In genomic region chr17:46783031-46783593, GRCh38 we compare ENCODE assay signal across 1 cellular context.
TF ChIP-seq lines count a peak whose summit lies in the region.

No MANE protein-coding gene starts in this region.

TF ChIP-seq in HepG2, 621 proteins besides CTCF, POLR2A, EP300 and RAD21 (continued from another document and continues in another):
- 0 out of 2 replicates have a peak, but pooled peaks have one; percentile 30 for TF ChIP-seq HOMEZ (CRISPR knock-in tag; IDR thresholded peaks at IDR 0.05; ENCODE audit: low read depth)
- TF ChIP-seq SP1 (IDR thresholded peaks at IDR 0.05): no peak
- no peak for TF ChIP-seq SP1 (CRISPR knock-in tag; IDR thresholded peaks at IDR 0.05)
- 0 out of 2 replicates have a peak, but pooled peaks have one; percentile 62 for TF ChIP-seq ZNF737 (CRISPR knock-in tag; IDR thresholded peaks at IDR 0.05; ENCODE audit: borderline replicate concordance)
- no peak for TF ChIP-seq NONO (IDR thresholded peaks at IDR 0.05)
- TF ChIP-seq NONO (CRISPR knock-in tag; conservative IDR thresholded peaks at IDR 0.05): no peak
- TF ChIP-seq NFIB (CRISPR knock-in tag; IDR thresholded peaks at IDR 0.05; ENCODE audit: borderline replicate concordance): no peak
- peak; percentile 64; the same call in 1 of the 2 replicates for TF ChIP-seq MIXL1 (CRISPR knock-in tag; IDR thresholded peaks at IDR 0.05)
- TF ChIP-seq FOSL2 (CRISPR knock-in tag; IDR thresholded peaks at IDR 0.05): peak; percentile 83
- TF ChIP-seq SMARCE1 (IDR thresholded peaks at IDR 0.05; ENCODE audit: borderline replicate concordance): no peak
- TF ChIP-seq ZNF205 (CRISPR knock-in tag; IDR thresholded peaks at IDR 0.05): peak; percentile 90
- TF ChIP-seq ZBTB26 (CRISPR knock-in tag; IDR thresholded peaks at IDR 0.05; ENCODE audit: borderline replicate concordance): no peak
- no peak for TF ChIP-seq ZNF879 (CRISPR knock-in tag; IDR thresholded peaks at IDR 0.05)
- TF ChIP-seq USF2 (IDR thresholded peaks at IDR 0.05; ENCODE audit: low read depth, low read length): no peak
- TF ChIP-seq USF2 (CRISPR knock-in tag; IDR thresholded peaks at IDR 0.05; ENCODE audit: borderline replicate concordance): no peak
- no peak for TF ChIP-seq TERF1 (CRISPR knock-in tag; IDR thresholded peaks at IDR 0.05)
- TF ChIP-seq ZNF329 (CRISPR knock-in tag; IDR thresholded peaks at IDR 0.05; ENCODE audit: low read depth): no peak
- TF ChIP-seq HDAC6 (IDR thresholded peaks at IDR 0.05; ENCODE audit: low read depth, low read length): no peak
- TF ChIP-seq ZNF770 (CRISPR knock-in tag; IDR thresholded peaks at IDR 0.05): no peak
- no peak for TF ChIP-seq FOXM1 (CRISPR knock-in tag; IDR thresholded peaks at IDR 0.05)
- no peak for TF ChIP-seq PAX8 (CRISPR knock-in tag; IDR thresholded peaks at IDR 0.05; ENCODE audit: borderline replicate concordance)
- TF ChIP-seq NKX3-1 (CRISPR knock-in tag; IDR thresholded peaks at IDR 0.05): no peak
- peak; percentile 51; the same call in 1 of the 2 replicates for TF ChIP-seq PITX1 (CRISPR knock-in tag; IDR thresholded peaks at IDR 0.05)
- no peak for TF ChIP-seq NR2F1 (CRISPR knock-in tag; IDR thresholded peaks at IDR 0.05)
- no peak for TF ChIP-seq TSC22D2 (CRISPR knock-in tag; IDR thresholded peaks at IDR 0.05; ENCODE audit: borderline replicate concordance)
- TF ChIP-seq SNAPC2 (CRISPR knock-in tag; IDR thresholded peaks at IDR 0.05): no peak
- no peak for TF ChIP-seq ZFYVE20 (CRISPR knock-in tag; IDR thresholded peaks at IDR 0.05; ENCODE audit: borderline replicate concordance, low read depth)
- no peak for TF ChIP-seq SOX6 (IDR thresholded peaks at IDR 0.05)
- TF ChIP-seq SOX6 (CRISPR knock-in tag; IDR thresholded peaks at IDR 0.05): peak; percentile 61
- TF ChIP-seq ZNF510 (CRISPR knock-in tag; IDR thresholded peaks at IDR 0.05; ENCODE audit: low read depth): no peak
- TF ChIP-seq ZNF552 (CRISPR knock-in tag; IDR thresholded peaks at IDR 0.05; ENCODE audit: borderline replicate concordance): no peak
- no peak for TF ChIP-seq ZNF460 (CRISPR knock-in tag; IDR thresholded peaks at IDR 0.05; ENCODE audit: borderline replicate concordance)
- TF ChIP-seq HNF4A (CRISPR knock-in tag; IDR thresholded peaks at IDR 0.05): peak; percentile 76
- no peak for TF ChIP-seq RBFOX2 (IDR thresholded peaks at IDR 0.05; ENCODE audit: low read depth, low read length)
- no peak for TF ChIP-seq GTF2F1 (IDR thresholded peaks at IDR 0.05; ENCODE audit: low read length)
- TF ChIP-seq RELA (CRISPR knock-in tag; IDR thresholded peaks at IDR 0.05): no peak
- TF ChIP-seq ADNP (CRISPR knock-in tag; IDR thresholded peaks at IDR 0.05): no peak
- TF ChIP-seq ZMYM2 (CRISPR knock-in tag; IDR thresholded peaks at IDR 0.05): no peak
- TF ChIP-seq ZNF3 (CRISPR knock-in tag; IDR thresholded peaks at IDR 0.05): peak; percentile 77; the same call in 1 of the 2 replicates
- TF ChIP-seq NR2C2 (CRISPR knock-in tag; IDR thresholded peaks at IDR 0.05; ENCODE audit: borderline replicate concordance): no peak
- no peak for TF ChIP-seq MAZ (IDR thresholded peaks at IDR 0.05; ENCODE audit: borderline replicate concordance, low read depth, low read length)
- peak; percentile 60; the same call in 1 of the 2 replicates for TF ChIP-seq MAZ (CRISPR knock-in tag; IDR thresholded peaks at IDR 0.05; ENCODE audit: low read depth)
- TF ChIP-seq CREB1 (IDR thresholded peaks at IDR 0.05): no peak
- no peak for TF ChIP-seq CREB1 (CRISPR knock-in tag; IDR thresholded peaks at IDR 0.05)
- no peak for TF ChIP-seq PAF1 (CRISPR knock-in tag; IDR thresholded peaks at IDR 0.05)
- no peak for TF ChIP-seq TFDP2 (CRISPR knock-in tag; IDR thresholded peaks at IDR 0.05)
- no peak for TF ChIP-seq THAP9 (CRISPR knock-in tag; IDR thresholded peaks at IDR 0.05; ENCODE audit: borderline replicate concordance)
- TF ChIP-seq MAFK (conservative IDR thresholded peaks at IDR 0.05 in 1 of 2, IDR thresholded peaks at IDR 0.05 in 1 of 2; ENCODE audit: low read length in 2 of 2): no peak
- TF ChIP-seq ZNF318 (CRISPR knock-in tag; IDR thresholded peaks at IDR 0.05): no peak
